ENCODE assay signal across 1 cellular context in genomic region chr6:18045507-18045906, GRCh38.
TF ChIP-seq lines count a peak whose summit lies in the region.

No MANE protein-coding gene starts in this region.

TF ChIP-seq in GM23338, 12 proteins besides CTCF, POLR2A, EP300 and RAD21 (continued from another document):
- TF ChIP-seq POLR2AphosphoS5 (IDR thresholded peaks at IDR 0.05; ENCODE audit: low read depth) (no peak), EZH2phosphoT487 (IDR thresholded peaks at IDR 0.05; ENCODE audit: unreplicated experiment) (no peak), NANOG (IDR thresholded peaks at IDR 0.05; ENCODE audit: borderline replicate concordance) (no peak), CREB1 (CRISPR knock-in tag; IDR thresholded peaks at IDR 0.05; ENCODE audit: low read depth) (no peak), ZNF114 (CRISPR knock-in tag; IDR thresholded peaks at IDR 0.05) (no peak)
- TF ChIP-seq, protein P1, sequence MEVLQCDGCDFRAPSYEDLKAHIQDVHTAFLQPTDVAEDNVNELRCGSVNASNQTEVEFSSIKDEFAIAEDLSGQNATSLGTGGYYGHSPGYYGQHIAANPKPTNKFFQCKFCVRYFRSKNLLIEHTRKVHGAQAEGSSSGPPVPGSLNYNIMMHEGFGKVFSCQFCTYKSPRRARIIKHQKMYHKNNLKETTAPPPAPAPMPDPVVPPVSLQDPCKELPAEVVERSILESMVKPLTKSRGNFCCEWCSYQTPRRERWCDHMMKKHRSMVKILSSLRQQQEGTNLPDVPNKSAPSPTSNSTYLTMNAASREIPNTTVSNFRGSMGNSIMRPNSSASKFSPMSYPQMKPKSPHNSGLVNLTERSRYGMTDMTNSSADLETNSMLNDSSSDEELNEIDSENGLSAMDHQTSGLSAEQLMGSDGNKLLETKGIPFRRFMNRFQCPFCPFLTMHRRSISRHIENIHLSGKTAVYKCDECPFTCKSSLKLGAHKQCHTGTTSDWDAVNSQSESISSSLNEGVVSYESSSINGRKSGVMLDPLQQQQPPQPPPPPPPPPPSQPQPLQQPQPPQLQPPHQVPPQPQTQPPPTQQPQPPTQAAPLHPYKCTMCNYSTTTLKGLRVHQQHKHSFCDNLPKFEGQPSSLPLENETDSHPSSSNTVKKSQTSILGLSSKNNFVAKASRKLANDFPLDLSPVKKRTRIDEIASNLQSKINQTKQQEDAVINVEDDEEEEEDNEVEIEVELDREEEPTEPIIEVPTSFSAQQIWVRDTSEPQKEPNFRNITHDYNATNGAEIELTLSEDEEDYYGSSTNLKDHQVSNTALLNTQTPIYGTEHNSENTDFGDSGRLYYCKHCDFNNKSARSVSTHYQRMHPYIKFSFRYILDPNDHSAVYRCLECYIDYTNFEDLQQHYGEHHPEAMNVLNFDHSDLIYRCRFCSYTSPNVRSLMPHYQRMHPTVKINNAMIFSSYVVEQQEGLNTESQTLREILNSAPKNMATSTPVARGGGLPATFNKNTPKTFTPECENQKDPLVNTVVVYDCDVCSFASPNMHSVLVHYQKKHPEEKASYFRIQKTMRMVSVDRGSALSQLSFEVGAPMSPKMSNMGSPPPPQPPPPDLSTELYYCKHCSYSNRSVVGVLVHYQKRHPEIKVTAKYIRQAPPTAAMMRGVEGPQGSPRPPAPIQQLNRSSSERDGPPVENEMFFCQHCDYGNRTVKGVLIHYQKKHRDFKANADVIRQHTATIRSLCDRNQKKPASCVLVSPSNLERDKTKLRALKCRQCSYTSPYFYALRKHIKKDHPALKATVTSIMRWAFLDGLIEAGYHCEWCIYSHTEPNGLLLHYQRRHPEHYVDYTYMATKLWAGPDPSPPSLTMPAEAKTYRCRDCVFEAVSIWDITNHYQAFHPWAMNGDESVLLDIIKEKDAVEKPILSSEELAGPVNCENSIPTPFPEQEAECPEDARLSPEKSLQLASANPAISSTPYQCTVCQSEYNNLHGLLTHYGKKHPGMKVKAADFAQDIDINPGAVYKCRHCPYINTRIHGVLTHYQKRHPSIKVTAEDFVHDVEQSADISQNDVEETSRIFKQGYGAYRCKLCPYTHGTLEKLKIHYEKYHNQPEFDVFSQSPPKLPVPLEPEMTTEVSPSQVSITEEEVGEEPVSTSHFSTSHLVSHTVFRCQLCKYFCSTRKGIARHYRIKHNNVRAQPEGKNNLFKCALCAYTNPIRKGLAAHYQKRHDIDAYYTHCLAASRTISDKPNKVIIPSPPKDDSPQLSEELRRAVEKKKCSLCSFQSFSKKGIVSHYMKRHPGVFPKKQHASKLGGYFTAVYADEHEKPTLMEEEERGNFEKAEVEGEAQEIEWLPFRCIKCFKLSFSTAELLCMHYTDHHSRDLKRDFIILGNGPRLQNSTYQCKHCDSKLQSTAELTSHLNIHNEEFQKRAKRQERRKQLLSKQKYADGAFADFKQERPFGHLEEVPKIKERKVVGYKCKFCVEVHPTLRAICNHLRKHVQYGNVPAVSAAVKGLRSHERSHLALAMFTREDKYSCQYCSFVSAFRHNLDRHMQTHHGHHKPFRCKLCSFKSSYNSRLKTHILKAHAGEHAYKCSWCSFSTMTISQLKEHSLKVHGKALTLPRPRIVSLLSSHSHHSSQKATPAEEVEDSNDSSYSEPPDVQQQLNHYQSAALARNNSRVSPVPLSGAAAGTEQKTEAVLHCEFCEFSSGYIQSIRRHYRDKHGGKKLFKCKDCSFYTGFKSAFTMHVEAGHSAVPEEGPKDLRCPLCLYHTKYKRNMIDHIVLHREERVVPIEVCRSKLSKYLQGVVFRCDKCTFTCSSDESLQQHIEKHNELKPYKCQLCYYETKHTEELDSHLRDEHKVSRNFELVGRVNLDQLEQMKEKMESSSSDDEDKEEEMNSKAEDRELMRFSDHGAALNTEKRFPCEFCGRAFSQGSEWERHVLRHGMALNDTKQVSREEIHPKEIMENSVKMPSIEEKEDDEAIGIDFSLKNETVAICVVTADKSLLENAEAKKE (CRISPR knock-in tag; IDR thresholded peaks at IDR 0.05), result no peak
- TF ChIP-seq, protein P2, sequence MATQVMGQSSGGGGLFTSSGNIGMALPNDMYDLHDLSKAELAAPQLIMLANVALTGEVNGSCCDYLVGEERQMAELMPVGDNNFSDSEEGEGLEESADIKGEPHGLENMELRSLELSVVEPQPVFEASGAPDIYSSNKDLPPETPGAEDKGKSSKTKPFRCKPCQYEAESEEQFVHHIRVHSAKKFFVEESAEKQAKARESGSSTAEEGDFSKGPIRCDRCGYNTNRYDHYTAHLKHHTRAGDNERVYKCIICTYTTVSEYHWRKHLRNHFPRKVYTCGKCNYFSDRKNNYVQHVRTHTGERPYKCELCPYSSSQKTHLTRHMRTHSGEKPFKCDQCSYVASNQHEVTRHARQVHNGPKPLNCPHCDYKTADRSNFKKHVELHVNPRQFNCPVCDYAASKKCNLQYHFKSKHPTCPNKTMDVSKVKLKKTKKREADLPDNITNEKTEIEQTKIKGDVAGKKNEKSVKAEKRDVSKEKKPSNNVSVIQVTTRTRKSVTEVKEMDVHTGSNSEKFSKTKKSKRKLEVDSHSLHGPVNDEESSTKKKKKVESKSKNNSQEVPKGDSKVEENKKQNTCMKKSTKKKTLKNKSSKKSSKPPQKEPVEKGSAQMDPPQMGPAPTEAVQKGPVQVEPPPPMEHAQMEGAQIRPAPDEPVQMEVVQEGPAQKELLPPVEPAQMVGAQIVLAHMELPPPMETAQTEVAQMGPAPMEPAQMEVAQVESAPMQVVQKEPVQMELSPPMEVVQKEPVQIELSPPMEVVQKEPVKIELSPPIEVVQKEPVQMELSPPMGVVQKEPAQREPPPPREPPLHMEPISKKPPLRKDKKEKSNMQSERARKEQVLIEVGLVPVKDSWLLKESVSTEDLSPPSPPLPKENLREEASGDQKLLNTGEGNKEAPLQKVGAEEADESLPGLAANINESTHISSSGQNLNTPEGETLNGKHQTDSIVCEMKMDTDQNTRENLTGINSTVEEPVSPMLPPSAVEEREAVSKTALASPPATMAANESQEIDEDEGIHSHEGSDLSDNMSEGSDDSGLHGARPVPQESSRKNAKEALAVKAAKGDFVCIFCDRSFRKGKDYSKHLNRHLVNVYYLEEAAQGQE (IDR thresholded peaks at IDR 0.05; ENCODE audit: unreplicated experiment), result no peak
